Comparison of ENCODE assay signal across 8 cellular contexts in genomic region chr7:55952352-55952671, GRCh38. TPM values are rescaled to one million over a fixed set of nuclear protein-coding genes. Genes with fewer than 3 reads are reported as not detected.
DNase-seq lines count a peak whose midpoint lies in the region; ATAC-seq, FAIRE-seq and TF ChIP-seq lines count a peak whose summit lies in the region.
"Not testable (repeated sequence)": the region's sequence is repeated elsewhere in the genome, so short reads cannot be mapped to it uniquely, and the experiment has no call there.

No MANE protein-coding gene starts in this region.

- not testable (repeated sequence) for H4K20me1 ChIP-seq in KMS-11 (ENCODE audit: insufficient read depth); astrocyte (ENCODE audit: insufficient read depth, low read length)

- not testable (repeated sequence) for H4K91ac ChIP-seq in neuronal stem cell (ENCODE audit: low read depth, low read length, poor library complexity)

- H3K36me3 ChIP-seq in CD4-positive, CD25-positive, alpha-beta regulatory T cell (ENCODE audit: control insufficient read depth, insufficient read depth, low read length); KMS-11 (ENCODE audit: insufficient read depth); astrocyte (ENCODE audit: insufficient read depth, low read length): not testable (repeated sequence)
- peaks cover 9 to 34% of the 10 kb centered on the region in 2 donors for H3K36me3 ChIP-seq in neuronal stem cell (replicated peaks in 1 of 2; ENCODE audit: control insufficient read depth in 2 of 2, insufficient read depth in 2 of 2, low read length in 2 of 2)

- H3K18ac ChIP-seq in neuronal stem cell (ENCODE audit: low read length): not testable (repeated sequence)

- no CpG with 5 or more reads among the region's 19 CpGs for WGBS in neuronal stem cell (ENCODE audit: extremely low coverage in 2 of 2, insufficient read length in 2 of 2, insufficient replicate concordance in 1 of 2), 2 donors

- H2BK120ac ChIP-seq in neuronal stem cell (ENCODE audit: low read depth, low read length): not testable (repeated sequence)

- H3K4ac ChIP-seq in neuronal stem cell (ENCODE audit: low read length): not testable (repeated sequence)

- peaks cover 15% of the 10 kb centered on the region for H3K36me3 Mint-ChIP-seq in CD4-positive, CD25-positive, alpha-beta regulatory T cell
- not testable (repeated sequence) for H3K36me3 Mint-ChIP-seq in astrocyte (ENCODE audit: low read depth, unreplicated experiment)

- H3K27me3 ChIP-seq in CD4-positive, CD25-positive, alpha-beta regulatory T cell (ENCODE audit: control insufficient read depth, insufficient read depth, low read length); KMS-11 (ENCODE audit: insufficient read depth, low read depth); astrocyte (ENCODE audit: insufficient read depth, low read length); neuronal stem cell (ENCODE audit: control insufficient read depth in 3 of 3, insufficient read depth in 3 of 3, low read depth in 1 of 3, low read length in 3 of 3): not testable (repeated sequence)

- not testable (repeated sequence) for H2BK12ac ChIP-seq in neuronal stem cell (ENCODE audit: low read length)

- peak overlapping the region; percentile 82 for H3K27ac ChIP-seq in CD4-positive, CD25-positive, alpha-beta regulatory T cell (ENCODE audit: insufficient read depth, low read length, poor library complexity, severe bottlenecking)
- H3K27ac ChIP-seq in KMS-11: peak overlapping the region; percentile 68; the same call in 1 of the 2 replicates
- H3K27ac ChIP-seq in VCaP: peak overlapping the region; percentile 74
- peak overlapping the region; percentile 39 for H3K27ac ChIP-seq in astrocyte (ENCODE audit: low read depth, low read length)
- not testable (repeated sequence) for H3K27ac ChIP-seq in neuronal stem cell (replicated peaks; ENCODE audit: low read length)
- peak overlapping the region; percentile 75 for H3K27ac ChIP-seq in substantia nigra (ENCODE audit: low read depth, low read length, poor library complexity, severe bottlenecking)

- TF ChIP-seq CTCF in KMS-11 (conservative IDR thresholded peaks at IDR 0.05; ENCODE audit: low read depth, low read length); VCaP (conservative IDR thresholded peaks at IDR 0.05); astrocyte (IDR thresholded peaks at IDR 0.05; ENCODE audit: insufficient read depth, low read depth, low read length); epithelial cell of proximal tubule (conservative IDR thresholded peaks at IDR 0.05; ENCODE audit: low read depth, low read length): not testable (repeated sequence)

- FAIRE-seq in astrocyte (lab: Jason Lieb, UNC): not testable (repeated sequence)

- H3K79me1 ChIP-seq in neuronal stem cell (ENCODE audit: low read depth, low read length): peaks cover 10% of the 10 kb centered on the region

- peak overlapping the region; percentile 70 for H2AK5ac ChIP-seq in neuronal stem cell (ENCODE audit: low read depth, low read length)

- H3K4me3 ChIP-seq in CD4-positive, CD25-positive, alpha-beta regulatory T cell (ENCODE audit: low read depth, low read length): peak overlapping the region; percentile 86
- H3K4me3 ChIP-seq in KMS-11 (IDR thresholded peaks at IDR 0.05; ENCODE audit: insufficient read depth, low read depth, low read length): not testable (repeated sequence)
- H3K4me3 ChIP-seq in astrocyte (ENCODE audit: insufficient read depth, low read depth, low read length): peak overlapping the region; percentile 89
- H3K4me3 ChIP-seq in epithelial cell of proximal tubule (ENCODE audit: low read depth, low read length): peak overlapping the region; percentile 98
- H3K4me3 ChIP-seq in neuronal stem cell (ENCODE audit: low read length in 2 of 2): peak overlapping the region; percentile 91 to 96

- H3K14ac ChIP-seq in neuronal stem cell (ENCODE audit: low read length): peak overlapping the region; percentile 71

- H3K23ac ChIP-seq in neuronal stem cell (ENCODE audit: low read depth, low read length, poor library complexity): not testable (repeated sequence)

- H3K4me3 Mint-ChIP-seq in CD4-positive, CD25-positive, alpha-beta regulatory T cell: peak overlapping the region; percentile 91 to 98 (median 94)
- peak overlapping the region; percentile 93 for H3K4me3 Mint-ChIP-seq in astrocyte (ENCODE audit: unreplicated experiment)

- H3K4me2 ChIP-seq in KMS-11 (peak overlapping the region; percentile 67), astrocyte (ENCODE audit: low read length) (peak overlapping the region; percentile 86), neuronal stem cell (ENCODE audit: insufficient read depth, low read length, poor library complexity, severe bottlenecking) (peak overlapping the region; percentile 94)

- H2BK5ac ChIP-seq in neuronal stem cell (ENCODE audit: low read length): not testable (repeated sequence)

- H3K4me1 Mint-ChIP-seq in CD4-positive, CD25-positive, alpha-beta regulatory T cell: peaks cover 8 to 37% (median 20%) of the 10 kb centered on the region in 4 donors
- not testable (repeated sequence) for H3K4me1 Mint-ChIP-seq in astrocyte (ENCODE audit: low read depth, unreplicated experiment)

- peak overlapping the region; percentile 93 for H2AFZ ChIP-seq in KMS-11 (ENCODE audit: low read depth)
- peak overlapping the region; percentile 97 for H2AFZ ChIP-seq in astrocyte (ENCODE audit: low read depth, low read length)
- peak overlapping the region; percentile 96 for H2AFZ ChIP-seq in neuronal stem cell (ENCODE audit: low read length)

- H3K9ac ChIP-seq in KMS-11: peak overlapping the region; percentile 84
- H3K9ac ChIP-seq in astrocyte (ENCODE audit: low read length): peak overlapping the region; percentile 88
- H3K9ac ChIP-seq in neuronal stem cell (ENCODE audit: low read depth, low read length, poor library complexity): peak overlapping the region; percentile 98

- H3K27ac Mint-ChIP-seq in CD4-positive, CD25-positive, alpha-beta regulatory T cell: peak overlapping the region; percentile 77 to 98 (median 96)
- peak overlapping the region; percentile 79 for H3K27ac Mint-ChIP-seq in astrocyte (ENCODE audit: unreplicated experiment)

- not testable (repeated sequence) for H3K79me2 ChIP-seq in KMS-11 (ENCODE audit: insufficient read depth, low read depth)
- peaks cover 21% of the 10 kb centered on the region for H3K79me2 ChIP-seq in astrocyte (ENCODE audit: insufficient read depth, low read length)

- ATAC-seq in CD4-positive, CD25-positive, alpha-beta regulatory T cell (ENCODE audit: low read depth in 2 of 2): not testable (repeated sequence)

- not testable (repeated sequence) for DNase-seq in CD4-positive, CD25-positive, alpha-beta regulatory T cell; astrocyte (ENCODE audit: low read depth); epithelial cell of proximal tubule (ENCODE audit: low read depth); neuronal stem cell (ENCODE audit: low spot score); substantia nigra (lab: John Stamatoyannopoulos, UW)
- peak; percentile 24 for DNase-seq in kidney tubule cell (ENCODE audit: low spot score)

- not testable (repeated sequence) for H2BK15ac ChIP-seq in neuronal stem cell (ENCODE audit: low read length)

- not testable (repeated sequence) for H3K9me3 Mint-ChIP-seq in CD4-positive, CD25-positive, alpha-beta regulatory T cell; astrocyte (ENCODE audit: unreplicated experiment)

- H3K9me3 ChIP-seq in CD4-positive, CD25-positive, alpha-beta regulatory T cell (ENCODE audit: control insufficient read depth in 2 of 2, low read length in 2 of 2); astrocyte (ENCODE audit: insufficient read depth, low read depth, low read length); neuronal stem cell (replicated peaks in 1 of 2; ENCODE audit: control insufficient read depth in 2 of 2, insufficient read depth in 1 of 2, low read depth in 1 of 2, low read length in 2 of 2): not testable (repeated sequence)

- peak overlapping the region; percentile 82 for H4K8ac ChIP-seq in neuronal stem cell (ENCODE audit: low read depth, low read length)

- not testable (repeated sequence) for H3K4me1 ChIP-seq in CD4-positive, CD25-positive, alpha-beta regulatory T cell (ENCODE audit: control insufficient read depth, insufficient read depth, low read length, poor library complexity, severe bottlenecking); KMS-11 (ENCODE audit: low read depth, poor library complexity, severe bottlenecking); astrocyte (ENCODE audit: insufficient read depth, low read length); neuronal stem cell (ENCODE audit: control insufficient read depth in 2 of 2, insufficient read depth in 1 of 2, low read depth in 1 of 2, low read length in 2 of 2)

- not testable (repeated sequence) for H3K27me3 Mint-ChIP-seq in CD4-positive, CD25-positive, alpha-beta regulatory T cell; astrocyte (ENCODE audit: low read depth, unreplicated experiment)

RNA-seq across cellular contexts. Expression of gene MRPS17, which starts 0.6 kb away (rescaled TPM):
- total RNA-seq in CD4-positive, CD25-positive, alpha-beta regulatory T cell: 7.0 TPM
- polyA plus RNA-seq in CD4-positive, CD25-positive, alpha-beta regulatory T cell: 10 to 100 TPM; 16.7 to 20.2 (median 18.1) TPM
- total RNA-seq in astrocyte: 13.8 and 15.7 TPM in 2 replicates
- total RNA-seq in epithelial cell of proximal tubule: 11.5 and 17.9 TPM in 2 replicates
- polyA plus RNA-seq in neuronal stem cell (2013, experiment 1 of 2): 13.1 TPM
- polyA plus RNA-seq in neuronal stem cell (2013, experiment 2 of 2): 14.0 TPM

RNA-seq across cellular contexts. Expression of gene NIPSNAP2, which starts 12.1 kb away (rescaled TPM):
- 34.8 TPM for total RNA-seq in CD4-positive, CD25-positive, alpha-beta regulatory T cell
- 10 to 100 TPM; 44.5 to 52.9 (median 47.4) TPM for polyA plus RNA-seq in CD4-positive, CD25-positive, alpha-beta regulatory T cell
- total RNA-seq in astrocyte: 33.2 and 37.4 TPM in 2 replicates
- 74.2 and 98.4 TPM in 2 replicates for total RNA-seq in epithelial cell of proximal tubule
- 97.9 TPM for polyA plus RNA-seq in neuronal stem cell (2013, experiment 1 of 2)
- 97.3 TPM for polyA plus RNA-seq in neuronal stem cell (2013, experiment 2 of 2)
